Comparison of ENCODE assay signal across 1 cellular context in the genomic region with DNA sequence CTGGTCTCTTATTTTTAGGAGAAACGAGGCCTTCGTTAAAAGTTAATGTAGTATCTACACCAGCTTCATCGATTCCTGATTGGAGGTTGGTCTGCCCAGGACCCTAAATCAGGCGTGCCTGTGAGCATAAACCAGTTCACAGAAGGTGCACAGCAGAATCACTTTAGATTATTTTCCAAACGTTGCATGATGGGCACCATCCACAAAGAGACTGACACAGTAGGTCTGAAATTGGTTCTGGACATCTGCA.
TF ChIP-seq lines count a peak whose summit lies in the region.

No MANE protein-coding gene starts in this region.

TF ChIP-seq in GM12878, 131 proteins besides CTCF, POLR2A, EP300 and RAD21 (continued from another document):
- no peak for TF ChIP-seq HSF1 (IDR thresholded peaks at IDR 0.05; ENCODE audit: low read depth, low read length)
- TF ChIP-seq NFYA (IDR thresholded peaks at IDR 0.05; ENCODE audit: borderline replicate concordance, low read depth, low read length), result no peak
- TF ChIP-seq, protein P1, sequence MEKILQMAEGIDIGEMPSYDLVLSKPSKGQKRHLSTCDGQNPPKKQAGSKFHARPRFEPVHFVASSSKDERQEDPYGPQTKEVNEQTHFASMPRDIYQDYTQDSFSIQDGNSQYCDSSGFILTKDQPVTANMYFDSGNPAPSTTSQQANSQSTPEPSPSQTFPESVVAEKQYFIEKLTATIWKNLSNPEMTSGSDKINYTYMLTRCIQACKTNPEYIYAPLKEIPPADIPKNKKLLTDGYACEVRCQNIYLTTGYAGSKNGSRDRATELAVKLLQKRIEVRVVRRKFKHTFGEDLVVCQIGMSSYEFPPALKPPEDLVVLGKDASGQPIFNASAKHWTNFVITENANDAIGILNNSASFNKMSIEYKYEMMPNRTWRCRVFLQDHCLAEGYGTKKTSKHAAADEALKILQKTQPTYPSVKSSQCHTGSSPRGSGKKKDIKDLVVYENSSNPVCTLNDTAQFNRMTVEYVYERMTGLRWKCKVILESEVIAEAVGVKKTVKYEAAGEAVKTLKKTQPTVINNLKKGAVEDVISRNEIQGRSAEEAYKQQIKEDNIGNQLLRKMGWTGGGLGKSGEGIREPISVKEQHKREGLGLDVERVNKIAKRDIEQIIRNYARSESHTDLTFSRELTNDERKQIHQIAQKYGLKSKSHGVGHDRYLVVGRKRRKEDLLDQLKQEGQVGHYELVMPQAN (conservative IDR thresholded peaks at IDR 0.05), result no peak
- no peak for TF ChIP-seq BRCA1 (IDR thresholded peaks at IDR 0.05; ENCODE audit: low read depth, low read length)
- TF ChIP-seq ZNF217 (IDR thresholded peaks at IDR 0.05), result no peak
- TF ChIP-seq SP1 (IDR thresholded peaks at IDR 0.05; ENCODE audit: low read depth, low read length), result no peak
- no peak for TF ChIP-seq BACH1 (IDR thresholded peaks at IDR 0.05; ENCODE audit: borderline replicate concordance)
